In the genomic region with DNA sequence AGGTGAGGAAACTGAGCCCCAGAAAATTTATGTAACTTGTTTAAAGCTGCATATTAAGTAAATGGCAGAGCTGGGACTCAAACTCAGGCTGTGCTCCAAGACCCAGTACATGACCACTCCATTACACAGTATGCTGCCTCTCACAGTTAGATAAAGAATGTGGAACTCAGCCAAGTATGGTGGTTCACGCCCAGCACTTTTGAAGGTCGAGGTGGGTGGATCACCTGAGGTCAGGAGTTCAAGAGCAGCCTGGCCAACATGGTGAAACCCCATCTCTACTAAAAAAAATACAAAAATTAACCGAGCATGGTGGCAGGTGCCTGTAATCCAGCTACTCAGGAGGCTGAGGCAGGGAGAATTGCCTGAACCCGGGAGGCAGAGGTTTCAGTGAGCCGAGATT, we compare ENCODE assay signal across 10 cellular contexts. TPM values are rescaled to one million over a fixed set of nuclear protein-coding genes. Genes with fewer than 3 reads are reported as not detected.
A peak's percentile ranks its signal among the peaks of the same experiment; 100 is the strongest.
DNase-seq lines count a peak whose midpoint lies in the region; TF ChIP-seq lines count a peak whose summit lies in the region.
"Not testable (repeated sequence)": the region's sequence is repeated elsewhere in the genome, so short reads cannot be mapped to it uniquely, and the experiment has no call there.
"Had no signal": no experiment of that assay in that cellular context is flagged by ENCODE, and none has a peak within 500 bp of the region (broad histone marks: within the 10 kb centered on the region; RNA-seq: fewer than 3 reads in every experiment).

No MANE protein-coding gene starts in this region.

- H3K4me1 ChIP-seq in liver (ENCODE audit: control insufficient read depth in 4 of 4, insufficient read depth in 4 of 4, low read length in 3 of 4) (peaks cover 0 to 13% (median 1%) of the 10 kb centered on the region in 4 donors), mucosa of stomach (ENCODE audit: control insufficient read depth, insufficient read depth, low read length) (peaks cover 45% of the 10 kb centered on the region), stomach (peaks cover 9 to 34% (median 24%) of the 10 kb centered on the region in 4 donors)

- DNase-seq in LoVo (ENCODE audit: low spot score) (peak; percentile 20), NCI-H2196 treated with DMSO at 0.1 percent for 48 hours (lab: John Stamatoyannopoulos, UW; ENCODE audit: unreplicated experiment) (peak; percentile 38), erythroblast (lab: John Stamatoyannopoulos, UW) (peak; percentile 56 to 70), stomach (peak; percentile 68)

- H3K27ac ChIP-seq in VCaP (peak overlapping the region; percentile 100), stomach (peak overlapping the region; percentile 89 to 93 (median 91))
- H3K27ac ChIP-seq in liver (ENCODE audit: low read depth in 1 of 2, low read length in 2 of 2): not testable (repeated sequence)

- H3K9me3 ChIP-seq in liver (ENCODE audit: control insufficient read depth in 4 of 4, low read length in 3 of 4); mucosa of stomach (ENCODE audit: control insufficient read depth, low read length); stomach: not testable (repeated sequence)

- WGBS in liver: 46% methylated on average over 5 of the region's 5 CpGs
- WGBS in stomach, 5 donors: 24 to 51% (median 32%) methylated on average over 5 of the region's 5 CpGs

- TF ChIP-seq POLR2A in erythroblast (IDR thresholded peaks at IDR 0.05; ENCODE audit: low read length); stomach (IDR thresholded peaks at IDR 0.05): not testable (repeated sequence)

- not testable (repeated sequence) for TF ChIP-seq RAD21 in liver (IDR thresholded peaks at IDR 0.05)

- not testable (repeated sequence) for H3K27me3 ChIP-seq in liver (ENCODE audit: control insufficient read depth in 4 of 4, insufficient read depth in 4 of 4, low read length in 3 of 4); mucosa of stomach (ENCODE audit: control insufficient read depth, insufficient read depth, low read length); stomach

- TF ChIP-seq EP300 in stomach (IDR thresholded peaks at IDR 0.05): not testable (repeated sequence)

- intact Hi-C loops in stomach (cut with DNase I; ENCODE audit: low total_unique reads): not testable (repeated sequence)

- not testable (repeated sequence) for H3K36me3 ChIP-seq in liver (ENCODE audit: control insufficient read depth in 4 of 4, insufficient read depth in 3 of 4, low read depth in 1 of 4, low read length in 3 of 4); mucosa of stomach (ENCODE audit: control insufficient read depth, insufficient read depth, low read length); stomach

- TF ChIP-seq CTCF in VCaP (conservative IDR thresholded peaks at IDR 0.05); liver (IDR thresholded peaks at IDR 0.05; ENCODE audit: low read depth, low read length, missing input control); stomach (IDR thresholded peaks at IDR 0.05): not testable (repeated sequence)

- H3K9ac ChIP-seq in liver (ENCODE audit: low read depth in 1 of 2, low read length in 2 of 2): not testable (repeated sequence)
- H3K9ac ChIP-seq in mucosa of stomach (ENCODE audit: low read length): peak overlapping the region; percentile 91

- not testable (repeated sequence) for H3K4me3 ChIP-seq in liver (ENCODE audit: low read depth in 1 of 3, low read length in 3 of 3)
- H3K4me3 ChIP-seq in mucosa of stomach (ENCODE audit: low read length) (peak overlapping the region; percentile 14), stomach (peak overlapping the region; percentile 28 to 40 (median 36))

TF ChIP-seq in liver, 16 proteins besides CTCF, POLR2A, EP300 and RAD21:
- TF ChIP-seq HNF4A (conservative IDR thresholded peaks at IDR 0.05) (peak; percentile 18 to 41), RXRA (IDR thresholded peaks at IDR 0.05) (peak; percentile 41 to 59)
TF ChIP-seq in liver: peak in this region for 2; not testable (repeated sequence) for 14.

RNA-seq across cellular contexts. Expression of a gene that starts 2.3 kb away (rescaled TPM):
- total RNA-seq in liver (under 1 TPM in 1 of 2 donors, not detected in 1; 0.08 TPM), stomach (10 to 100 TPM in 3 of 5 donors, 1 to 10 TPM in 1, not detected in 1; 1.7 to 26.8 (median 16.2) TPM)
- polyA plus RNA-seq in liver (under 1 TPM; 0.20 to 0.29 TPM), stomach (10 to 100 TPM; 11.6 to 18.1 (median 17.0) TPM)
- total RNA-seq: CD4-positive, alpha-beta memory T cell; NCI-H460 had no signal
- polyA plus RNA-seq: CD4-positive, alpha-beta memory T cell; IgD-negative memory B cell had no signal

RNA-seq across cellular contexts. Expression of a gene that starts 50.7 kb away (rescaled TPM):
- total RNA-seq in liver (100 to 1,000 TPM in 1 of 2 donors, 10 to 100 TPM in 1; 65.4 to 111 TPM), stomach (100 to 1,000 TPM in 4 of 5 donors, 10 to 100 TPM in 1; 89.3 to 182 (median 149) TPM)
- polyA plus RNA-seq in liver (100 to 1,000 TPM; 183 to 400 TPM), stomach (100 to 1,000 TPM; 382 to 786 (median 473) TPM)
